ENCODE assay signal across 8 cellular contexts in genomic region chr5:71757590-71758543, GRCh38. TPM values are rescaled to one million over a fixed set of nuclear protein-coding genes. Genes with fewer than 3 reads are reported as not detected.
DNase-seq lines count a peak whose midpoint lies in the region; ATAC-seq, FAIRE-seq and TF ChIP-seq lines count a peak whose summit lies in the region.

No MANE protein-coding gene starts in this region.

- ATAC-seq in HG03108 (IDR thresholded peaks at IDR 0.05; ENCODE audit: unreplicated experiment): peak; percentile 80

- no peak overlapping the region for H3K27ac ChIP-seq in AG04450 (ENCODE audit: low read depth, low read length)
- no peak overlapping the region for H3K27ac ChIP-seq in tibial nerve

- H3K4me3 Mint-ChIP-seq in nephron: peak overlapping the region in 1 of 3 experiments; percentile 4

- peaks cover 0 to 11% (median 0%) of the 10 kb centered on the region in 4 donors for H3K4me1 ChIP-seq in tibial nerve

- H3K27me3 Mint-ChIP-seq in nephron (ENCODE audit: low read depth): no peaks in the 10 kb centered on the region

- CTCF ChIA-PET in AG04450 (lab: Charles Lee): interaction anchor here (0.5 to 2.2 kb wide), 20 partner anchors 8 to 730 kb away, joined by 3 to 20 read pairs (median 4); no protein-coding TSS in a partner anchor

- no peak for TF ChIP-seq POLR2A in tibial nerve (IDR thresholded peaks at IDR 0.05)

- no peaks in the 10 kb centered on the region for H3K4me1 Mint-ChIP-seq in nephron

- no peak overlapping the region for H3K27ac Mint-ChIP-seq in nephron

- peak; percentile 44 for FAIRE-seq in GM18507 (lab: Jason Lieb, UNC)

- TF ChIP-seq CTCF in AG04450 (IDR thresholded peaks at IDR 0.05; ENCODE audit: low read depth, low read length): peak; percentile 79
- TF ChIP-seq CTCF in nephron (IDR thresholded peaks at IDR 0.05; ENCODE audit: unreplicated experiment in 3 of 3): peak; percentile 76 to 91 (median 83)
- peak; percentile 43 to 60 (median 54) for TF ChIP-seq CTCF in tibial nerve (IDR thresholded peaks at IDR 0.05)

- H3K4me3 ChIP-seq in AG04450 (ENCODE audit: low read depth, low read length): 0 out of 2 replicates have a peak overlapping the region, but pooled peaks have one; percentile 2
- H3K4me3 ChIP-seq in tibial nerve: peak overlapping the region in 2 of 4 donors; percentile 15 to 28

- no peaks in the 10 kb centered on the region for H3K36me3 Mint-ChIP-seq in nephron (ENCODE audit: low read depth)

- H3K27me3 ChIP-seq in AG04450 (ENCODE audit: control insufficient read depth, insufficient read depth, low read length) (peaks cover 11% of the 10 kb centered on the region), tibial nerve (no peaks in the 10 kb centered on the region)

- H3K36me3 ChIP-seq in tibial nerve: no peaks in the 10 kb centered on the region

- peak; percentile 11 for DNase-seq in AG04450 (ENCODE audit: low read depth, low spot score)
- DNase-seq in GM18507 (ENCODE audit: extremely low spot score, insufficient read length, low read depth): peak; percentile 9
- peak; percentile 78 for DNase-seq in NCI-H748 (lab: John Stamatoyannopoulos, UW; ENCODE audit: unreplicated experiment)
- peak; percentile 15 for DNase-seq in activated T-cell treated with anti-CD3 and anti-CD28 coated beads for 48 hours (ENCODE audit: low read depth)
- DNase-seq in fibroblast of gingiva (ENCODE audit: low read depth): peak; percentile 64
- DNase-seq in tibial nerve (ENCODE audit: low spot score in 2 of 2): peak; percentile 18 to 58

- peaks cover 2% of the 10 kb centered on the region for H3K9me3 Mint-ChIP-seq in nephron

- H3K9me3 ChIP-seq in AG04450 (ENCODE audit: control insufficient read depth, insufficient read depth, low read length): no peaks in the 10 kb centered on the region
- H3K9me3 ChIP-seq in tibial nerve: no peaks in the 10 kb centered on the region

- POLR2A ChIA-PET in AG04450 (lab: Yijun Ruan, JAX): no interaction called here

- 15% methylated on average over 14 of the region's 14 CpGs for WGBS in tibial nerve, 2 donors

- peak in 1 of 2 donors; percentile 16 for TF ChIP-seq EP300 in tibial nerve (IDR thresholded peaks at IDR 0.05)

RNA-seq across cellular contexts. Expression of gene CARTPT, which starts 38.8 kb away (rescaled TPM):
- not detected in 2 replicates for polyA plus RNA-seq in AG04450 (2011; rRNA removed)
- polyA minus RNA-seq in AG04450 (2011; rRNA and poly(A)+ RNA removed): not detected in 2 replicates
- not detected for total RNA-seq in tibial nerve

Comparison
In these comparisons a context has a peak if more than half of its experiments do, and no peak if none do; other contexts are left out.
1. DNase-seq: peak in every context shown above with its lines; median percentile 78 in NCI-H748; 64 in fibroblast of gingiva; 38 in tibial nerve; 15 in activated T-cell treated with anti-CD3 and anti-CD28 coated beads for 48 hours; 11 in AG04450; 9 in GM18507.